In genomic region chr5:72149742-72150141, GRCh38 we compare ENCODE assay signal across 16 cellular contexts. TPM values are rescaled to one million over a fixed set of nuclear protein-coding genes. Genes with fewer than 3 reads are reported as not detected.
DNase-seq lines count a peak whose midpoint lies in the region; ATAC-seq and TF ChIP-seq lines count a peak whose summit lies in the region.
"Had no signal": no experiment of that assay in that cellular context is flagged by ENCODE, and none has a peak within 500 bp of the region (broad histone marks: within the 10 kb centered on the region; RNA-seq: fewer than 3 reads in every experiment).

No MANE protein-coding gene starts in this region.

- H3K9me2 ChIP-seq in HCT116 (ENCODE audit: insufficient read depth), result no peaks in the 10 kb centered on the region

- no peak overlapping the region for H3K18ac ChIP-seq in mesenchymal stem cell (ENCODE audit: low read depth in 1 of 2, low read length in 2 of 2)

- RAD21 ChIA-PET in HCT116 (lab: Charles Lee; ENCODE audit: low non-redundant PET in 1 of 2, low total read pairs in 2 of 2, uncharacterized antibody in 2 of 2, unreplicated experiment in 2 of 2), result interaction anchor here in 1 of 2 experiments (0.6 kb wide), 1 partner anchor 287 kb away, joined by 3 read pairs; no protein-coding TSS in a partner anchor

- no peak overlapping the region for H3K14ac ChIP-seq in mesenchymal stem cell (ENCODE audit: low read length in 2 of 2)

- H3K9ac ChIP-seq in HCT116 (ENCODE audit: low read length), result no peak overlapping the region
- no peak overlapping the region for H3K9ac ChIP-seq in mesenchymal stem cell (ENCODE audit: low read length)
- H3K9ac ChIP-seq: GM23248 had no signal

- TF ChIP-seq CTCF in A673 (conservative IDR thresholded peaks at IDR 0.05; ENCODE audit: low read depth, low read length) (peak; percentile 50; the same call in 1 of the 2 replicates), HCT116 (IDR thresholded peaks at IDR 0.05 in 2 of 3, conservative IDR thresholded peaks at IDR 0.05 in 1 of 3; ENCODE audit: borderline replicate concordance in 1 of 3, insufficient read depth in 1 of 3, low read depth in 2 of 3, low read length in 2 of 3) (peak in 2 of 3 experiments; percentile 30 to 49; a peak in 2 of 6 replicates), brain microvascular endothelial cell (IDR thresholded peaks at IDR 0.05; ENCODE audit: low read depth, low read length, missing control alignments) (peak; percentile 37), lower leg skin (IDR thresholded peaks at IDR 0.05) (no peak)

- no peaks in the 10 kb centered on the region for H3K27me3 ChIP-seq in A673 (replicated peaks; ENCODE audit: insufficient read depth, low read depth, low read length, poor library complexity)
- no peaks in the 10 kb centered on the region for H3K27me3 ChIP-seq in HCT116 (ENCODE audit: insufficient read depth, low read length)
- H3K27me3 ChIP-seq in brain microvascular endothelial cell (replicated peaks), result no peaks in the 10 kb centered on the region
- no peaks in the 10 kb centered on the region for H3K27me3 ChIP-seq in mesenchymal stem cell (ENCODE audit: control insufficient read depth in 1 of 2, insufficient read depth in 1 of 2, low read length in 2 of 2)
- H3K27me3 ChIP-seq: testis had no signal

- no peak overlapping the region for H2BK15ac ChIP-seq in mesenchymal stem cell (ENCODE audit: low read depth, poor library complexity, severe bottlenecking)

- no peak for TF ChIP-seq POLR2A in HCT116 (IDR thresholded peaks at IDR 0.05; ENCODE audit: borderline replicate concordance, extremely low read depth, insufficient read depth, insufficient read length)
- no peak for TF ChIP-seq POLR2A in lower leg skin (IDR thresholded peaks at IDR 0.05)

- no peak overlapping the region for H2AK5ac ChIP-seq in mesenchymal stem cell (ENCODE audit: low read length, severe bottlenecking)

- no peak overlapping the region for H3K27ac ChIP-seq in A673 (ENCODE audit: low read depth, low read length, poor library complexity, severe bottlenecking)
- no peak overlapping the region for H3K27ac ChIP-seq in HCT116 (ENCODE audit: low read depth, low read length)
- no peak overlapping the region for H3K27ac ChIP-seq in brain microvascular endothelial cell
- no peak overlapping the region for H3K27ac ChIP-seq in mesenchymal stem cell (ENCODE audit: low read length, poor library complexity, severe bottlenecking)
- H3K27ac ChIP-seq: GM23248, prostate gland had no signal

- H2BK120ac ChIP-seq in mesenchymal stem cell (ENCODE audit: low read depth, low read length), result no peak overlapping the region

- H4K91ac ChIP-seq in mesenchymal stem cell (ENCODE audit: low read length), result no peak overlapping the region

- DNase-seq in A673 (ENCODE audit: low spot score), result peak; percentile 37
- no peak for DNase-seq in HCT116 (ENCODE audit: low read depth, low spot score)
- DNase-seq in brain microvascular endothelial cell, result no peak
- DNase-seq in mesenchymal stem cell, result no peak
- DNase-seq in COLO668 (lab: John Stamatoyannopoulos, UW; ENCODE audit: unreplicated experiment), result no peak
- DNase-seq in lower leg skin (ENCODE audit: low spot score in 2 of 2), result no peak
- DNase-seq: activated CD4-positive, alpha-beta T cell treated with anti-CD3 and anti-CD28 coated beads for 1 hour; activated naive CD4-positive, alpha-beta T cell treated with anti-CD3 and anti-CD28 coated beads, Interleukin-2, amount 50 U/mL, for 16 hours; GM23248; NCI-H2107; NCI-H82; T-helper 2 cell; testis had no signal

- no peaks in the 10 kb centered on the region for H3K9me3 ChIP-seq in A673 (ENCODE audit: low read depth, low read length, poor library complexity, severe bottlenecking)
- no peaks in the 10 kb centered on the region for H3K9me3 ChIP-seq in HCT116 (ENCODE audit: control insufficient read depth in 1 of 2, insufficient read depth in 1 of 2, low read depth in 1 of 2, low read length in 2 of 2)
- H3K9me3 ChIP-seq in mesenchymal stem cell (ENCODE audit: control insufficient read depth, low read length), result no peaks in the 10 kb centered on the region
- H3K9me3 ChIP-seq: prostate gland, testis had no signal

- H3K36me3 ChIP-seq in A673 (ENCODE audit: insufficient read depth, low read length, poor library complexity, severe bottlenecking) (no peaks in the 10 kb centered on the region), HCT116 (ENCODE audit: control insufficient read depth in 1 of 2, insufficient read depth in 2 of 2, low read length in 2 of 2) (no peaks in the 10 kb centered on the region), brain microvascular endothelial cell (replicated peaks) (peaks cover 8% of the 10 kb centered on the region), mesenchymal stem cell (ENCODE audit: control insufficient read depth in 1 of 2, insufficient read depth in 2 of 2, low read depth in 1 of 2, low read length in 2 of 2) (peaks cover 10 to 32% of the 10 kb centered on the region in 2 experiments)
- H3K36me3 ChIP-seq: prostate gland had no signal

- no peak overlapping the region for H3K4ac ChIP-seq in mesenchymal stem cell (ENCODE audit: low read depth in 1 of 2, low read length in 2 of 2)

- BruUV-seq in A673 (replicated peaks; lab: Mats Ljungman, UMichigan), result no TSS peak
- BruUV-seq in HCT116 (replicated peaks; lab: Mats Ljungman, UMichigan), result no TSS peak

- H2AFZ ChIP-seq in HCT116 (ENCODE audit: low read depth, low read length, poor library complexity, severe bottlenecking), result no peak overlapping the region
- H2AFZ ChIP-seq in mesenchymal stem cell (ENCODE audit: low read depth, low read length), result no peak overlapping the region
- H2AFZ ChIP-seq: GM23248 had no signal

- peak; percentile 63 for TF ChIP-seq RAD21 in HCT116 (IDR thresholded peaks at IDR 0.05; ENCODE audit: low read depth)

- peaks cover 37% of the 10 kb centered on the region for H3K4me1 ChIP-seq in A673 (ENCODE audit: insufficient read depth, low read length, poor library complexity, severe bottlenecking)
- peaks cover 8 to 21% of the 10 kb centered on the region in 2 experiments; a peak in 3 of 4 replicates for H3K4me1 ChIP-seq in HCT116 (ENCODE audit: control insufficient read depth in 1 of 2, insufficient read depth in 2 of 2, low read length in 2 of 2)
- peaks cover 13% of the 10 kb centered on the region for H3K4me1 ChIP-seq in mesenchymal stem cell (ENCODE audit: control insufficient read depth, insufficient read depth, low read depth, low read length)
- H3K4me1 ChIP-seq: prostate gland had no signal

- WGBS in mesenchymal stem cell, result 100% methylated on average over 1 of the region's 2 CpGs
- 95 to 96% methylated on average over 2 of the region's 2 CpGs for WGBS in lower leg skin, 2 donors

- POLR2A ChIA-PET in A673 (lab: Charles Lee; ENCODE audit: low non-redundant PET) (no interaction called here), HCT116 (lab: Charles Lee) (no interaction called here)

- in situ Hi-C loops in brain microvascular endothelial cell (cut with HindIII; ENCODE audit: low pct_ligation_motif_present, low sequenced_read_pairs), result no loop called here

- H3K23ac ChIP-seq in mesenchymal stem cell (ENCODE audit: low read length in 2 of 2), result no peak overlapping the region

- H3K4me3 ChIP-seq in A673 (ENCODE audit: low read depth, low read length, poor library complexity, severe bottlenecking) (no peak overlapping the region), HCT116 (replicated peaks in 1 of 2; ENCODE audit: low read depth in 1 of 2, low read length in 2 of 2) (no peak overlapping the region), brain microvascular endothelial cell (ENCODE audit: low read depth, low read length) (no peak overlapping the region), mesenchymal stem cell (ENCODE audit: insufficient read depth in 1 of 2, low read depth in 1 of 2, low read length in 2 of 2) (no peak overlapping the region), lower leg skin (ENCODE audit: low read depth, poor library complexity, severe bottlenecking) (no peak overlapping the region)
- H3K4me3 ChIP-seq: GM23248, prostate gland, testis had no signal

- H2BK5ac ChIP-seq in mesenchymal stem cell (ENCODE audit: low read depth, low read length, poor library complexity, severe bottlenecking), result no peak overlapping the region

- no peaks in the 10 kb centered on the region for H4K20me1 ChIP-seq in HCT116 (ENCODE audit: insufficient read depth)

- H3K79me2 ChIP-seq in HCT116 (ENCODE audit: insufficient read depth, low read length), result no peaks in the 10 kb centered on the region

- ATAC-seq in HCT116, result 0 out of 2 replicates have a peak, but pooled peaks have one; percentile 22
- ATAC-seq in HG02938 (IDR thresholded peaks at IDR 0.05; ENCODE audit: unreplicated experiment), result no peak
- no peak for ATAC-seq in GM18520 (IDR thresholded peaks at IDR 0.05; ENCODE audit: unreplicated experiment)

- intact Hi-C loops in A673 (cut with micrococcal nuclease; ENCODE audit: unreplicated experiment), result no loop called here
- intact Hi-C loops in HCT116 (cut with micrococcal nuclease), result no loop called here
- intact Hi-C loops in lower leg skin (cut with DNase I; ENCODE audit: low total_unique reads), result no loop called here

- CTCF ChIA-PET in A673 (lab: Charles Lee) (no interaction called here), HCT116 (lab: Charles Lee) (interaction anchor here (1.6 to 1.7 kb wide), 2 partner anchors 99 to 158 kb away, joined by 5 to 7 read pairs; no protein-coding TSS in a partner anchor)

- H4K8ac ChIP-seq in mesenchymal stem cell (ENCODE audit: low read length), result peak overlapping the region; percentile 51

- H3K79me1 ChIP-seq in mesenchymal stem cell (replicated peaks; ENCODE audit: low read length, poor library complexity, severe bottlenecking), result peaks cover 36% of the 10 kb centered on the region

- no peak overlapping the region for H2BK12ac ChIP-seq in mesenchymal stem cell (ENCODE audit: low read length in 2 of 2)

- H3K4me2 ChIP-seq in HCT116 (ENCODE audit: low read length) (no peak overlapping the region), mesenchymal stem cell (ENCODE audit: low read length, poor library complexity, severe bottlenecking) (no peak overlapping the region)

TF ChIP-seq in HCT116, 20 proteins besides CTCF, POLR2A, EP300 and RAD21 (continues in another document):
- TF ChIP-seq SRF (IDR thresholded peaks at IDR 0.05; ENCODE audit: low read depth), result no peak
- TF ChIP-seq FOSL1 (IDR thresholded peaks at IDR 0.05; ENCODE audit: low read depth), result no peak
- TF ChIP-seq TCF7L2 (IDR thresholded peaks at IDR 0.05; ENCODE audit: borderline replicate concordance, extremely low read depth, insufficient read depth, insufficient read length), result no peak
- TF ChIP-seq JUND (IDR thresholded peaks at IDR 0.05), result no peak
- TF ChIP-seq POLR2AphosphoS5 (IDR thresholded peaks at IDR 0.05; ENCODE audit: low read depth, low read length), result no peak
- TF ChIP-seq CBX3 (IDR thresholded peaks at IDR 0.05; ENCODE audit: low read depth), result no peak
- TF ChIP-seq EZH2 (IDR thresholded peaks at IDR 0.05), result no peak
- no peak for TF ChIP-seq ZNF274 (IDR thresholded peaks at IDR 0.05; ENCODE audit: low read depth, low read length)

RNA-seq across cellular contexts. Expression of gene MAP1B, which starts 42.5 kb away (rescaled TPM):
- 134 and 135 TPM in 2 replicates for total RNA-seq in A673 (2021)
- 8.9 TPM for total RNA-seq in HCT116 (2021; ENCODE audit: unreplicated experiment)
- 5.7 and 8.1 TPM in 2 replicates for polyA plus RNA-seq in HCT116 (2012)
- 39.4 TPM for polyA plus RNA-seq in mesenchymal stem cell (2013, experiment 1 of 2)
- polyA plus RNA-seq in mesenchymal stem cell (2013, experiment 2 of 2), result 35.3 TPM
- total RNA-seq in lower leg skin, result 100 to 1,000 TPM in 1 of 4 donors, 10 to 100 TPM in 3; 26.3 to 218 (median 73.9) TPM

Comparison
In these comparisons a context has a peak if more than half of its experiments do, and no peak if none do; other contexts are left out.
1. CTCF ChIP-seq: peak in A673 (single experiment), HCT116 (2 of 3) and brain microvascular endothelial cell (single experiment); none in lower leg skin (0 of 3).